Comparison of ENCODE assay signal across 8 cellular contexts in the genomic region with DNA sequence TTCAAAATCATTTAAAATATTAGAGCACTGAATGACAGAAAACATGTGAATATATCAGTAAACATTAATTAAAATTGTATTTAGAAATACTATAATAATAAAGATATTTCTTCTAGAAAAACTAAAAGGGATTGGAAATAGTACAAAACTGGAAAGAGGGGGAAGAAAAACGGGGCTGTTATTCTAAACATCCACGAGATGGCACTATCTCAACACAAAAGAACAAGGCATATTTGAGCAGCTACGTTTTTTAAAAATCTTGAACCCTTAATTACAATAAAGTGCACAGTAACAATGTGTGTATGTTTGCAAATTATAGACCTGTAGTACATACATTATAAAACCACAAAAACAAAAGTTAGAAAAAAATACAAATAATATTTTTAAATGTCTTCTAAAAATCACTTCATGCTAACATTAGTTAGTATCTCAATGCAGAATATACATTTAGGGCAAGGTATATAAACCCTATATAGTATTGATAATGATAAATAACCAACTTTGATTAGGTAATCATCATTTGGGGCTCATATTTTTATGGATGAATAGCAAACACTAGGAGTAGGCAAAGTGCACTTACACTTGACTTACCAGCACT. TPM values are rescaled to one million over a fixed set of nuclear protein-coding genes. Genes with fewer than 3 reads are reported as not detected.
DNase-seq lines count a peak whose midpoint lies in the region; ATAC-seq and TF ChIP-seq lines count a peak whose summit lies in the region.

No MANE protein-coding gene starts in this region.

- no peaks in the 10 kb centered on the region for H4K20me1 ChIP-seq in PC-3 (ENCODE audit: low read length)

- H3K9me3 ChIP-seq in PC-3 (ENCODE audit: low read length) (no peaks in the 10 kb centered on the region), psoas muscle (no peaks in the 10 kb centered on the region)

- POLR2A ChIA-PET in PC-3 (lab: Charles Lee; ENCODE audit: unreplicated experiment): interaction anchor here (0.5 kb wide), 2 partner anchors 349 to 1647 kb away, joined by 7 to 10 read pairs; no protein-coding TSS in a partner anchor

- no peak overlapping the region for H3K4me3 ChIP-seq in GM06990 (replicated peaks; ENCODE audit: low read depth, low read length)
- no peak overlapping the region for H3K4me3 ChIP-seq in PC-3 (ENCODE audit: low read length)
- no peak overlapping the region for H3K4me3 ChIP-seq in psoas muscle

- intact Hi-C loops in PC-3 (cut with micrococcal nuclease): loop anchor here (5.0 to 10.0 kb wide), 2 partner anchors 97 to 280 kb away; a partner anchor contains a TSS
- intact Hi-C loops in psoas muscle (cut with DNase I): loop anchor here (2.0 to 5.0 kb wide), 2 partner anchors 279 to 280 kb away; no protein-coding TSS in a partner anchor

- BruUV-seq in PC-3 (replicated peaks; lab: Mats Ljungman, UMichigan): no TSS peak

- H3K9me2 ChIP-seq in PC-3 (replicated peaks; ENCODE audit: low read length): no peaks in the 10 kb centered on the region

- 3 to 5% (median 4%) methylated on average over 3 of the region's 3 CpGs for WGBS in psoas muscle, 3 donors

- DNase-seq in GM06990 (ENCODE audit: extremely low read depth, insufficient read length) (no peak), PC-3 (peak; percentile 34), erythroblast (lab: John Stamatoyannopoulos, UW) (peak; percentile 38 to 70), psoas muscle (no peak)
- no peak for DNase-seq in stimulated activated CD4-positive, alpha-beta T cell treated with anti-CD3 and anti-CD28 coated beads, Interleukin-4, amount 100 ng/mL, for 1 hour
- no peak for DNase-seq in stimulated activated CD4-positive, alpha-beta T cell treated with anti-CD3 and anti-CD28 coated beads, Interleukin-15, amount 100 ng/mL, for 24 hours

- no peaks in the 10 kb centered on the region for H3F3A ChIP-seq in PC-3 (ENCODE audit: low read length, unreplicated experiment)

- H3K4me2 ChIP-seq in PC-3 (ENCODE audit: low read length): no peak overlapping the region

- CTCF ChIA-PET in PC-3 (lab: Charles Lee): no interaction called here

- H3K36me3 ChIP-seq in GM06990 (ENCODE audit: control insufficient read depth, insufficient read depth, low read length) (no peaks in the 10 kb centered on the region), PC-3 (ENCODE audit: low read depth, low read length) (no peaks in the 10 kb centered on the region), psoas muscle (ENCODE audit: insufficient read depth in 1 of 2, low read depth in 1 of 2) (peaks cover 0 to 20% of the 10 kb centered on the region in 2 donors)

- H3K9ac ChIP-seq in PC-3 (ENCODE audit: low read length): no peak overlapping the region

- no peaks in the 10 kb centered on the region for H3K79me2 ChIP-seq in PC-3 (ENCODE audit: low read length)

- no peaks in the 10 kb centered on the region for H3K27me3 ChIP-seq in GM06990 (replicated peaks; ENCODE audit: control insufficient read depth, insufficient read depth, low read length)
- no peaks in the 10 kb centered on the region for H3K27me3 ChIP-seq in PC-3 (ENCODE audit: low read length)
- H3K27me3 ChIP-seq in psoas muscle (ENCODE audit: insufficient read depth in 3 of 3, low read length in 2 of 3): no peaks in the 10 kb centered on the region

- no peak for TF ChIP-seq POLR2A in erythroblast (IDR thresholded peaks at IDR 0.05; ENCODE audit: low read length)

- H3K4me1 ChIP-seq in PC-3 (ENCODE audit: insufficient read depth, low read length) (no peaks in the 10 kb centered on the region), psoas muscle (no peaks in the 10 kb centered on the region)

- H2AFZ ChIP-seq in PC-3 (ENCODE audit: low read length): no peak overlapping the region

- ATAC-seq in HG02885 (IDR thresholded peaks at IDR 0.05; ENCODE audit: poor library complexity, unreplicated experiment) (peak; percentile 75), PC-3 (no peak), psoas muscle (peak in 2 of 4 donors; percentile 43 to 74), GM19452 (IDR thresholded peaks at IDR 0.05; ENCODE audit: unreplicated experiment) (no peak)

- peak; percentile 51 for TF ChIP-seq CTCF in GM06990 (IDR thresholded peaks at IDR 0.05; ENCODE audit: insufficient read depth, low read length, poor library complexity, severe bottlenecking)
- peak; percentile 56 for TF ChIP-seq CTCF in PC-3 (conservative IDR thresholded peaks at IDR 0.05; ENCODE audit: low read depth, low read length)
- peak; percentile 70 for TF ChIP-seq CTCF in psoas muscle (IDR thresholded peaks at IDR 0.05)

- H3K27ac ChIP-seq in PC-3 (ENCODE audit: low read length) (no peak overlapping the region), psoas muscle (no peak overlapping the region)

RNA-seq across cellular contexts. Expression of a gene that starts 42.5 kb away (rescaled TPM):
- total RNA-seq in PC-3 (2014; rRNA removed) (37.7 and 42.5 TPM in 2 replicates), psoas muscle (10 to 100 TPM; 32.1 to 51.1 (median 42.0) TPM)
- polyA plus RNA-seq in psoas muscle: 10 to 100 TPM; 16.2 to 29.5 (median 23.2) TPM

RNA-seq across cellular contexts. Expression of a gene that starts 47.6 kb away (rescaled TPM):
- 8.3 and 9.3 TPM in 2 replicates for total RNA-seq in PC-3 (2014; rRNA removed)
- total RNA-seq in psoas muscle: 10 to 100 TPM in 2 of 4 donors, 1 to 10 TPM in 2; 6.4 to 11.9 (median 9.7) TPM
- 1 to 10 TPM; 3.7 to 8.7 (median 4.1) TPM for polyA plus RNA-seq in psoas muscle

Comparison
In these comparisons a context has a peak if more than half of its experiments do, and no peak if none do; other contexts are left out.
1. DNase-seq: peak in PC-3 (single experiment) and erythroblast (2 of 2); none in GM06990 (single experiment), psoas muscle (0 of 2), stimulated activated CD4-positive, alpha-beta T cell treated with anti-CD3 and anti-CD28 coated beads, Interleukin-4, amount 100 ng/mL, for 1 hour (single experiment) and stimulated activated CD4-positive, alpha-beta T cell treated with anti-CD3 and anti-CD28 coated beads, Interleukin-15, amount 100 ng/mL, for 24 hours (single experiment).
2. Peak in every context shown above with its lines, with median percentiles within 50 percentile points of each other: CTCF ChIP-seq.